9 cellular contexts compared by ENCODE assay signal in the genomic region with DNA sequence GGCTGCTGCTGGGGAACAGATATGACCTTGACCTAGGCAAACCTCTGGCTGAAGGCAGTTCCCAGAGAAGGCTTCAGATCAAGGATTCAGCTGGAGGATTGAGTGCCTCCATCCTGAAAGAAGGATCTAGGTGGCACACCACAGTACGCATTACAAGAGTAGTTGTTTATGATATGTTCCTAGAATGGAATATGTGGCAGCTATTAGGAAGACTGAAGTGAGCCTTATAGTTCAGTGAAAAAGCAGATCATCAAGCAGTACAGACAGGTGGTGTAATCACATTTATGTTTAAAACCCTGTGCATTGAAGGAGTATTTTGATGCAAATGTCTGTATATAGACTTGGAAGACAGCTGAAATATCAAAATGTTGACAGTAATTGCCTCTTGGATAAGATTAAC.
"Had no signal": no experiment of that assay in that cellular context is flagged by ENCODE, and none has a peak within 500 bp of the region (broad histone marks: within the 10 kb centered on the region; RNA-seq: fewer than 3 reads in every experiment).

No MANE protein-coding gene starts in this region.

- H3K9me3 ChIP-seq: HAP-1 had no signal

- H3K9ac ChIP-seq: GM23248 had no signal

- H2AFZ ChIP-seq: GM23248, GM23338 had no signal

- H3K27ac ChIP-seq: GM23248 had no signal

- H3K4me2 ChIP-seq: GM23338 had no signal

- H3K4me3 ChIP-seq: GM23248, GM23338, HAP-1 had no signal

- DNase-seq: GM23248, GOT3, H7, H9, HCEC 1CT, HFFc6 had no signal

- ATAC-seq: GM23338, HCT116 had no signal

- H3K36me3 ChIP-seq: HAP-1 had no signal
